ENCODE assay signal across 2 cellular contexts in the genomic region with DNA sequence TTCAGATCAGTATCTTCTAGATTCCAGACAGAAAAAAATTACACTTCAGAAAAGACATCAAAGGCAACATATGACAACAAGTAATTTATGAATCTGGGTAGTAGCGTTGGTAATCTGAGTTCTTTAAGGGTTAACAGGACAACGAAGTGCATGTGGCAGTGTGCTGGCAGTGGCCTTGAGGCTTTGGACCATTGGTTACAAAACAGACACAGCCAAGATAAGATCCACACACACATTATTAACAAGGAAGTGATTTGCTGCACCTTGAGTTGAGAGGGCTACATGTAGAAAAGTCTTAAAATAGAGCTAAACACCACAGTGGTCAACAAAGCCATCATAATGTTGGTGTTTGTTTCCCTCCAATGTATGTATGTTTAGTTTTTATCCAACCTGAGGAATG.
A peak's percentile ranks its signal among the peaks of the same experiment; 100 is the strongest.
TF ChIP-seq lines count a peak whose summit lies in the region.

No MANE protein-coding gene starts in this region.

TF ChIP-seq in GM12878, 131 proteins besides CTCF, POLR2A, EP300 and RAD21:
- TF ChIP-seq KAT2A (conservative IDR thresholded peaks at IDR 0.05; ENCODE audit: control insufficient read depth, low read depth, low read length) (no peak), SMAD5 (IDR thresholded peaks at IDR 0.05; ENCODE audit: low read depth) (no peak), PML (IDR thresholded peaks at IDR 0.05; ENCODE audit: low read length) (no peak), FOXM1 (IDR thresholded peaks at IDR 0.05; ENCODE audit: low read depth, low read length) (no peak), POU2F2 (IDR thresholded peaks at IDR 0.05; ENCODE audit: borderline replicate concordance, low read depth, low read length) (no peak), SMAD1 (IDR thresholded peaks at IDR 0.05; ENCODE audit: low read depth, partially characterized antibody) (no peak), CBX5 (IDR thresholded peaks at IDR 0.05; ENCODE audit: low read depth) (no peak), TCF3 (IDR thresholded peaks at IDR 0.05; ENCODE audit: borderline replicate concordance, insufficient read depth, low read depth, low read length) (no peak), FOXK2 (IDR thresholded peaks at IDR 0.05) (no peak), ZNF207 (IDR thresholded peaks at IDR 0.05; ENCODE audit: borderline replicate concordance) (no peak), WRNIP1 (IDR thresholded peaks at IDR 0.05; ENCODE audit: borderline replicate concordance, low read depth, low read length) (no peak), ZNF274 (IDR thresholded peaks at IDR 0.05; ENCODE audit: insufficient read depth, insufficient read length) (no peak), BHLHE40 (IDR thresholded peaks at IDR 0.05; ENCODE audit: borderline replicate concordance in 1 of 2, low read depth in 2 of 2, low read length in 1 of 2) (no peak), IKZF1 (conservative IDR thresholded peaks at IDR 0.05) (no peak), CREB1 (IDR thresholded peaks at IDR 0.05; ENCODE audit: low read depth) (no peak), BMI1 (IDR thresholded peaks at IDR 0.05; ENCODE audit: borderline replicate concordance) (no peak), POLR2AphosphoS5 (IDR thresholded peaks at IDR 0.05; ENCODE audit: low read length) (no peak)
- TF ChIP-seq, protein P1, sequence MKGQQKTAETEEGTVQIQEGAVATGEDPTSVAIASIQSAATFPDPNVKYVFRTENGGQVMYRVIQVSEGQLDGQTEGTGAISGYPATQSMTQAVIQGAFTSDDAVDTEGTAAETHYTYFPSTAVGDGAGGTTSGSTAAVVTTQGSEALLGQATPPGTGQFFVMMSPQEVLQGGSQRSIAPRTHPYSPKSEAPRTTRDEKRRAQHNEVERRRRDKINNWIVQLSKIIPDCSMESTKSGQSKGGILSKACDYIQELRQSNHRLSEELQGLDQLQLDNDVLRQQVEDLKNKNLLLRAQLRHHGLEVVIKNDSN (IDR thresholded peaks at IDR 0.05; ENCODE audit: borderline replicate concordance, extremely low read length, insufficient read depth, low read depth, low read length) = no peak

TF ChIP-seq in HepG2, 621 proteins besides CTCF, POLR2A, EP300 and RAD21 (continues in another document):
- TF ChIP-seq ISL2 (CRISPR knock-in tag; IDR thresholded peaks at IDR 0.05) = peak; percentile 56; the same call in 1 of the 2 replicates
- TF ChIP-seq NR2F6 (IDR thresholded peaks at IDR 0.05) = peak; percentile 16; the same call in 1 of the 2 replicates
- peak; percentile 46; the same call in 1 of the 2 replicates for TF ChIP-seq NR2F6 (CRISPR knock-in tag; IDR thresholded peaks at IDR 0.05)
- TF ChIP-seq, protein P2, sequence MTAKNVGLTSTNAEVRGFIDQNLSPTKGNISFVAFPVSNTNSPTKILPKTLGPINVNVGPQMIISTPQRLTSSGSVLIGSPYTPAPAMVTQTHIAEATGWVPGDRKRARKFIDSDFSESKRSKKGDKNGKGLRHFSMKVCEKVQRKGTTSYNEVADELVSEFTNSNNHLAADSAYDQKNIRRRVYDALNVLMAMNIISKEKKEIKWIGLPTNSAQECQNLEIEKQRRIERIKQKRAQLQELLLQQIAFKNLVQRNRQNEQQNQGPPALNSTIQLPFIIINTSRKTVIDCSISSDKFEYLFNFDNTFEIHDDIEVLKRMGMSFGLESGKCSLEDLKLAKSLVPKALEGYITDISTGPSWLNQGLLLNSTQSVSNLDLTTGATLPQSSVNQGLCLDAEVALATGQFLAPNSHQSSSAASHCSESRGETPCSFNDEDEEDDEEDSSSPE (CRISPR knock-in tag; IDR thresholded peaks at IDR 0.05) = peak; percentile 46; the same call in 1 of the 2 replicates
- peak; percentile 64; the same call in 1 of the 2 replicates for TF ChIP-seq HOXA3 (CRISPR knock-in tag; IDR thresholded peaks at IDR 0.05)
- no peak for TF ChIP-seq NFRKB (IDR thresholded peaks at IDR 0.05)
- TF ChIP-seq SOX13 (IDR thresholded peaks at IDR 0.05) = peak; percentile 33; the same call in 1 of the 2 replicates
- peak in 1 of 2 experiments; percentile 79; a peak in 2 of 4 replicates for TF ChIP-seq SOX13 (CRISPR knock-in tag; conservative IDR thresholded peaks at IDR 0.05 in 1 of 2, IDR thresholded peaks at IDR 0.05 in 1 of 2)
- TF ChIP-seq FOSL1 (CRISPR knock-in tag; IDR thresholded peaks at IDR 0.05; ENCODE audit: borderline replicate concordance) = no peak
- TF ChIP-seq NFKBIZ (CRISPR knock-in tag; IDR thresholded peaks at IDR 0.05) = 0 out of 2 replicates have a peak, but pooled peaks have one; percentile 49
- 0 out of 2 replicates have a peak, but pooled peaks have one; percentile 32 for TF ChIP-seq MEF2D (CRISPR knock-in tag; IDR thresholded peaks at IDR 0.05)
- TF ChIP-seq ZMYM4 (CRISPR knock-in tag; IDR thresholded peaks at IDR 0.05) = peak; percentile 88
- TF ChIP-seq, protein P3, sequence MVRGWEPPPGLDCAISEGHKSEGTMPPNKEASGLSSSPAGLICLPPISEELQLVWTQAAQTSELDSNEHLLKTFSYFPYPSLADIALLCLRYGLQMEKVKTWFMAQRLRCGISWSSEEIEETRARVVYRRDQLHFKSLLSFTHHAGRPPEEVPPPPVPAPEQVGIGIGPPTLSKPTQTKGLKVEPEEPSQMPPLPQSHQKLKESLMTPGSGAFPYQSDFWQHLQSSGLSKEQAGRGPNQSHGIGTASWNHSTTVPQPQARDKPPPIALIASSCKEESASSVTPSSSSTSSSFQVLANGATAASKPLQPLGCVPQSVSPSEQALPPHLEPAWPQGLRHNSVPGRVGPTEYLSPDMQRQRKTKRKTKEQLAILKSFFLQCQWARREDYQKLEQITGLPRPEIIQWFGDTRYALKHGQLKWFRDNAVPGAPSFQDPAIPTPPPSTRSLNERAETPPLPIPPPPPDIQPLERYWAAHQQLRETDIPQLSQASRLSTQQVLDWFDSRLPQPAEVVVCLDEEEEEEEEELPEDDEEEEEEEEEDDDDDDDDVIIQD (CRISPR knock-in tag; IDR thresholded peaks at IDR 0.05; ENCODE audit: low read depth) = peak; percentile 83; the same call in 1 of the 2 replicates
- TF ChIP-seq HHEX (CRISPR knock-in tag; IDR thresholded peaks at IDR 0.05) = peak; percentile 31; the same call in 1 of the 2 replicates
- TF ChIP-seq, protein P4, sequence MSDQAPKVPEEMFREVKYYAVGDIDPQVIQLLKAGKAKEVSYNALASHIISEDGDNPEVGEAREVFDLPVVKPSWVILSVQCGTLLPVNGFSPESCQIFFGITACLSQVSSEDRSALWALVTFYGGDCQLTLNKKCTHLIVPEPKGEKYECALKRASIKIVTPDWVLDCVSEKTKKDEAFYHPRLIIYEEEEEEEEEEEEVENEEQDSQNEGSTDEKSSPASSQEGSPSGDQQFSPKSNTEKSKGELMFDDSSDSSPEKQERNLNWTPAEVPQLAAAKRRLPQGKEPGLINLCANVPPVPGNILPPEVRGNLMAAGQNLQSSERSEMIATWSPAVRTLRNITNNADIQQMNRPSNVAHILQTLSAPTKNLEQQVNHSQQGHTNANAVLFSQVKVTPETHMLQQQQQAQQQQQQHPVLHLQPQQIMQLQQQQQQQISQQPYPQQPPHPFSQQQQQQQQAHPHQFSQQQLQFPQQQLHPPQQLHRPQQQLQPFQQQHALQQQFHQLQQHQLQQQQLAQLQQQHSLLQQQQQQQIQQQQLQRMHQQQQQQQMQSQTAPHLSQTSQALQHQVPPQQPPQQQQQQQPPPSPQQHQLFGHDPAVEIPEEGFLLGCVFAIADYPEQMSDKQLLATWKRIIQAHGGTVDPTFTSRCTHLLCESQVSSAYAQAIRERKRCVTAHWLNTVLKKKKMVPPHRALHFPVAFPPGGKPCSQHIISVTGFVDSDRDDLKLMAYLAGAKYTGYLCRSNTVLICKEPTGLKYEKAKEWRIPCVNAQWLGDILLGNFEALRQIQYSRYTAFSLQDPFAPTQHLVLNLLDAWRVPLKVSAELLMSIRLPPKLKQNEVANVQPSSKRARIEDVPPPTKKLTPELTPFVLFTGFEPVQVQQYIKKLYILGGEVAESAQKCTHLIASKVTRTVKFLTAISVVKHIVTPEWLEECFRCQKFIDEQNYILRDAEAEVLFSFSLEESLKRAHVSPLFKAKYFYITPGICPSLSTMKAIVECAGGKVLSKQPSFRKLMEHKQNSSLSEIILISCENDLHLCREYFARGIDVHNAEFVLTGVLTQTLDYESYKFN (CRISPR knock-in tag; conservative IDR thresholded peaks at IDR 0.05) = peak; percentile 81
- no peak for TF ChIP-seq HOXD1 (CRISPR knock-in tag; IDR thresholded peaks at IDR 0.05)
- peak; percentile 56 for TF ChIP-seq FOSL2 (CRISPR knock-in tag; IDR thresholded peaks at IDR 0.05)
- TF ChIP-seq, protein P5, sequence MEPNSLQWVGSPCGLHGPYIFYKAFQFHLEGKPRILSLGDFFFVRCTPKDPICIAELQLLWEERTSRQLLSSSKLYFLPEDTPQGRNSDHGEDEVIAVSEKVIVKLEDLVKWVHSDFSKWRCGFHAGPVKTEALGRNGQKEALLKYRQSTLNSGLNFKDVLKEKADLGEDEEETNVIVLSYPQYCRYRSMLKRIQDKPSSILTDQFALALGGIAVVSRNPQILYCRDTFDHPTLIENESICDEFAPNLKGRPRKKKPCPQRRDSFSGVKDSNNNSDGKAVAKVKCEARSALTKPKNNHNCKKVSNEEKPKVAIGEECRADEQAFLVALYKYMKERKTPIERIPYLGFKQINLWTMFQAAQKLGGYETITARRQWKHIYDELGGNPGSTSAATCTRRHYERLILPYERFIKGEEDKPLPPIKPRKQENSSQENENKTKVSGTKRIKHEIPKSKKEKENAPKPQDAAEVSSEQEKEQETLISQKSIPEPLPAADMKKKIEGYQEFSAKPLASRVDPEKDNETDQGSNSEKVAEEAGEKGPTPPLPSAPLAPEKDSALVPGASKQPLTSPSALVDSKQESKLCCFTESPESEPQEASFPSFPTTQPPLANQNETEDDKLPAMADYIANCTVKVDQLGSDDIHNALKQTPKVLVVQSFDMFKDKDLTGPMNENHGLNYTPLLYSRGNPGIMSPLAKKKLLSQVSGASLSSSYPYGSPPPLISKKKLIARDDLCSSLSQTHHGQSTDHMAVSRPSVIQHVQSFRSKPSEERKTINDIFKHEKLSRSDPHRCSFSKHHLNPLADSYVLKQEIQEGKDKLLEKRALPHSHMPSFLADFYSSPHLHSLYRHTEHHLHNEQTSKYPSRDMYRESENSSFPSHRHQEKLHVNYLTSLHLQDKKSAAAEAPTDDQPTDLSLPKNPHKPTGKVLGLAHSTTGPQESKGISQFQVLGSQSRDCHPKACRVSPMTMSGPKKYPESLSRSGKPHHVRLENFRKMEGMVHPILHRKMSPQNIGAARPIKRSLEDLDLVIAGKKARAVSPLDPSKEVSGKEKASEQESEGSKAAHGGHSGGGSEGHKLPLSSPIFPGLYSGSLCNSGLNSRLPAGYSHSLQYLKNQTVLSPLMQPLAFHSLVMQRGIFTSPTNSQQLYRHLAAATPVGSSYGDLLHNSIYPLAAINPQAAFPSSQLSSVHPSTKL (CRISPR knock-in tag; IDR thresholded peaks at IDR 0.05) = peak; percentile 89
- peak; percentile 51; the same call in 1 of the 2 replicates for TF ChIP-seq BRD4 (CRISPR knock-in tag; IDR thresholded peaks at IDR 0.05)
- TF ChIP-seq BHLHE40 (IDR thresholded peaks at IDR 0.05; ENCODE audit: low read length) = no peak
- no peak for TF ChIP-seq ZNF224 (CRISPR knock-in tag; IDR thresholded peaks at IDR 0.05)
- TF ChIP-seq NCOA2 (CRISPR knock-in tag; IDR thresholded peaks at IDR 0.05) = peak; percentile 87
- TF ChIP-seq CEBPG (CRISPR knock-in tag; IDR thresholded peaks at IDR 0.05) = peak; percentile 62
- TF ChIP-seq, protein P6, sequence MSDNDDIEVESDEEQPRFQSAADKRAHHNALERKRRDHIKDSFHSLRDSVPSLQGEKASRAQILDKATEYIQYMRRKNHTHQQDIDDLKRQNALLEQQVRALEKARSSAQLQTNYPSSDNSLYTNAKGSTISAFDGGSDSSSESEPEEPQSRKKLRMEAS (IDR thresholded peaks at IDR 0.05) = peak; percentile 90
- TF ChIP-seq ZNF761 (CRISPR knock-in tag; conservative IDR thresholded peaks at IDR 0.05) = no peak
- no peak for TF ChIP-seq NONO (IDR thresholded peaks at IDR 0.05)
- TF ChIP-seq NONO (CRISPR knock-in tag; conservative IDR thresholded peaks at IDR 0.05) = 0 out of 2 replicates have a peak, but pooled peaks have one; percentile 42
- TF ChIP-seq PRMT3 (CRISPR knock-in tag; IDR thresholded peaks at IDR 0.05; ENCODE audit: borderline replicate concordance, low read depth) = no peak
- TF ChIP-seq, protein P7, sequence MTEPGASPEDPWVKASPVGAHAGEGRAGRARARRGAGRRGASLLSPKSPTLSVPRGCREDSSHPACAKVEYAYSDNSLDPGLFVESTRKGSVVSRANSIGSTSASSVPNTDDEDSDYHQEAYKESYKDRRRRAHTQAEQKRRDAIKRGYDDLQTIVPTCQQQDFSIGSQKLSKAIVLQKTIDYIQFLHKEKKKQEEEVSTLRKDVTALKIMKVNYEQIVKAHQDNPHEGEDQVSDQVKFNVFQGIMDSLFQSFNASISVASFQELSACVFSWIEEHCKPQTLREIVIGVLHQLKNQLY (CRISPR knock-in tag; IDR thresholded peaks at IDR 0.05) = peak; percentile 83
- TF ChIP-seq ZNF264 (CRISPR knock-in tag; IDR thresholded peaks at IDR 0.05) = peak; percentile 49; the same call in 1 of the 2 replicates
- 0 out of 2 replicates have a peak, but pooled peaks have one; percentile 45 for TF ChIP-seq IRF2 (CRISPR knock-in tag; IDR thresholded peaks at IDR 0.05)
- peak; percentile 100 for TF ChIP-seq ZNF652 (CRISPR knock-in tag; IDR thresholded peaks at IDR 0.05; ENCODE audit: borderline replicate concordance, low read depth)
- peak; percentile 19; the same call in 1 of the 2 replicates for TF ChIP-seq STAG1 (CRISPR knock-in tag; IDR thresholded peaks at IDR 0.05)
- TF ChIP-seq ELF1 (CRISPR knock-in tag; IDR thresholded peaks at IDR 0.05) = peak; percentile 54; the same call in 1 of the 2 replicates
- no peak for TF ChIP-seq KDM4B (CRISPR knock-in tag; IDR thresholded peaks at IDR 0.05)
- TF ChIP-seq ARNTL (CRISPR knock-in tag; IDR thresholded peaks at IDR 0.05) = peak; percentile 21; the same call in 1 of the 2 replicates
- TF ChIP-seq TARDBP (CRISPR knock-in tag; IDR thresholded peaks at IDR 0.05) = peak; percentile 68; the same call in 1 of the 2 replicates
- TF ChIP-seq, protein P8, sequence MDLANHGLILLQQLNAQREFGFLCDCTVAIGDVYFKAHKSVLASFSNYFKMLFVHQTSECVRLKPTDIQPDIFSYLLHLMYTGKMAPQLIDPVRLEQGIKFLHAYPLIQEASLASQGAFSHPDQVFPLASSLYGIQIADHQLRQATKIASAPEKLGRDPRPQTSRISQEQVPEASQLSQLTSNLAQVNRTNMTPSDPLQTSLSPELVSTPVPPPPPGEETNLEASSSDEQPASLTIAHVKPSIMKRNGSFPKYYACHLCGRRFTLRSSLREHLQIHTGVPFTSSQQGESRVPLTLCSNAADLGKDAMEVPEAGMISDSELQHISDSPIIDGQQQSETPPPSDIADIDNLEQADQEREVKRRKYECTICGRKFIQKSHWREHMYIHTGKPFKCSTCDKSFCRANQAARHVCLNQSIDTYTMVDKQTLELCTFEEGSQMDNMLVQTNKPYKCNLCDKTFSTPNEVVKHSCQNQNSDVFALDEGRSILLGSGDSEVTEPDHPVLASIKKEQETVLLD (CRISPR knock-in tag; IDR thresholded peaks at IDR 0.05; ENCODE audit: low read depth) = no peak
- no peak for TF ChIP-seq TEAD3 (CRISPR knock-in tag; optimal IDR thresholded peaks at IDR 0.05; ENCODE audit: borderline replicate concordance)
- 0 out of 2 replicates have a peak, but pooled peaks have one; percentile 37 for TF ChIP-seq ZKSCAN8 (CRISPR knock-in tag; IDR thresholded peaks at IDR 0.05; ENCODE audit: borderline replicate concordance)
- TF ChIP-seq, protein P9, sequence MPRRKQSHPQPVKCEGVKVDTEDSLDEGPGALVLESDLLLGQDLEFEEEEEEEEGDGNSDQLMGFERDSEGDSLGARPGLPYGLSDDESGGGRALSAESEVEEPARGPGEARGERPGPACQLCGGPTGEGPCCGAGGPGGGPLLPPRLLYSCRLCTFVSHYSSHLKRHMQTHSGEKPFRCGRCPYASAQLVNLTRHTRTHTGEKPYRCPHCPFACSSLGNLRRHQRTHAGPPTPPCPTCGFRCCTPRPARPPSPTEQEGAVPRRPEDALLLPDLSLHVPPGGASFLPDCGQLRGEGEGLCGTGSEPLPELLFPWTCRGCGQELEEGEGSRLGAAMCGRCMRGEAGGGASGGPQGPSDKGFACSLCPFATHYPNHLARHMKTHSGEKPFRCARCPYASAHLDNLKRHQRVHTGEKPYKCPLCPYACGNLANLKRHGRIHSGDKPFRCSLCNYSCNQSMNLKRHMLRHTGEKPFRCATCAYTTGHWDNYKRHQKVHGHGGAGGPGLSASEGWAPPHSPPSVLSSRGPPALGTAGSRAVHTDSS (CRISPR knock-in tag; conservative IDR thresholded peaks at IDR 0.05) = no peak
